Comparison of ENCODE assay signal across 9 cellular contexts in the genomic region with DNA sequence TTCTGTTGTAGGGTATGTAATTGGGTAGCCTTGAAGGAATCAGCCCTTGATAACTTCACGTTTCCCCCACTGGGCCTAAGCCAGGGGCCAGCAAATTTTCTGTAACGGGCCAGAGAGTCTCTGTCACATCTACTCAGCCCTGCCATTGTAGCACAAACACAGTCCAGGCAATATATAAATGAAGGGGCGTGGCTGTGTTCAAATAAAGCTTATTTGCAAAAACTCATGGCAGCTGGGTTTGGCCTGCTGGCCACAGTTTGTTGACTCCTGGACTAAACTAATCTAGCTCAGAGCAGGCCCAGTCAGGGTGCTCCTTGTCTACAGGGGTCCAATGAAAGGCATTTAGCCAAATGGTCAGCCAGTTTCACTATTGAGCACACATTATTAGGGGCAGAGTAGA.
DNase-seq lines count a peak whose midpoint lies in the region; ATAC-seq and TF ChIP-seq lines count a peak whose summit lies in the region.
"Had no signal": no experiment of that assay in that cellular context is flagged by ENCODE, and none has a peak within 500 bp of the region (broad histone marks: within the 10 kb centered on the region; RNA-seq: fewer than 3 reads in every experiment).

No MANE protein-coding gene starts in this region.

- H3K36me3 Mint-ChIP-seq in CD4-positive, CD25-positive, alpha-beta regulatory T cell = no peaks in the 10 kb centered on the region
- peaks cover 20% of the 10 kb centered on the region for H3K36me3 Mint-ChIP-seq in activated CD4-positive, alpha-beta memory T cell treated with anti-CD3 and anti-CD28 coated beads, Interleukin-2, amount 10 ng/mL, durations not matched to agents 7 days and 5 days (ENCODE audit: low read depth)
- H3K36me3 Mint-ChIP-seq in naive thymus-derived CD8-positive, alpha-beta T cell = no peaks in the 10 kb centered on the region

- peak overlapping the region; percentile 86 for H3K4me2 ChIP-seq in DOHH2 (ENCODE audit: low read length)

- TF ChIP-seq CTCF in DOHH2 (IDR thresholded peaks at IDR 0.05; ENCODE audit: low read depth, low read length, poor library complexity, severe bottlenecking) = no peak

- no peak overlapping the region for H3K4me3 ChIP-seq in CD4-positive, CD25-positive, alpha-beta regulatory T cell (ENCODE audit: low read depth, low read length)
- H3K4me3 ChIP-seq in DOHH2 (ENCODE audit: low read length) = peak overlapping the region; percentile 45

- H3K9me3 ChIP-seq in CD4-positive, CD25-positive, alpha-beta regulatory T cell (ENCODE audit: control insufficient read depth in 2 of 2, low read length in 2 of 2) = no peaks in the 10 kb centered on the region
- H3K9me3 ChIP-seq in DOHH2 (ENCODE audit: control insufficient read depth, insufficient read depth, low read length) = no peaks in the 10 kb centered on the region

- H3K27ac ChIP-seq in CD4-positive, CD25-positive, alpha-beta regulatory T cell (ENCODE audit: insufficient read depth, low read length, poor library complexity, severe bottlenecking) = peak overlapping the region; percentile 85
- H3K27ac ChIP-seq in DOHH2 (ENCODE audit: low read depth, low read length) = peak overlapping the region; percentile 93
- H3K27ac ChIP-seq: RWPE1 had no signal

- CTCF ChIA-PET in activated CD4-positive, alpha-beta memory T cell treated with anti-CD3 and anti-CD28 coated beads, Interleukin-2, amount 10 ng/mL, durations not matched to agents 7 days and 5 days (lab: Charles Lee) = interaction anchor here (1.0 to 2.3 kb wide), 3 partner anchors 68 to 360 kb away, joined by 3 to 12 read pairs (median 3); no protein-coding TSS in a partner anchor

- POLR2A ChIA-PET in activated CD4-positive, alpha-beta memory T cell treated with anti-CD3 and anti-CD28 coated beads, Interleukin-2, amount 10 ng/mL, durations not matched to agents 7 days and 5 days (lab: Charles Lee) = interaction anchor here (0.8 to 1.0 kb wide), 2 partner anchors 10 to 51 kb away, joined by 3 read pairs; no protein-coding TSS in a partner anchor
- POLR2A ChIA-PET in naive thymus-derived CD8-positive, alpha-beta T cell (lab: Charles Lee) = interaction anchor here (1.0 to 1.1 kb wide), 2 partner anchors 11 to 68 kb away, joined by 3 to 5 read pairs; no protein-coding TSS in a partner anchor

- H3K79me2 ChIP-seq in DOHH2 (ENCODE audit: control insufficient read depth, low read length) = no peaks in the 10 kb centered on the region

- H3F3A ChIP-seq in DOHH2 (ENCODE audit: control insufficient read depth, insufficient read depth) = peaks cover 19% of the 10 kb centered on the region

- peaks cover 34 to 97% (median 70%) of the 10 kb centered on the region in 4 donors for H3K4me1 Mint-ChIP-seq in CD4-positive, CD25-positive, alpha-beta regulatory T cell
- peaks cover 93% of the 10 kb centered on the region for H3K4me1 Mint-ChIP-seq in activated CD4-positive, alpha-beta memory T cell treated with anti-CD3 and anti-CD28 coated beads, Interleukin-2, amount 10 ng/mL, durations not matched to agents 7 days and 5 days
- H3K4me1 Mint-ChIP-seq in naive thymus-derived CD8-positive, alpha-beta T cell = peaks cover 52 to 100% (median 97%) of the 10 kb centered on the region in 4 donors

- H3K36me3 ChIP-seq in CD4-positive, CD25-positive, alpha-beta regulatory T cell (ENCODE audit: control insufficient read depth, insufficient read depth, low read length) = no peaks in the 10 kb centered on the region
- peaks cover 33% of the 10 kb centered on the region for H3K36me3 ChIP-seq in DOHH2 (ENCODE audit: control insufficient read depth, low read length)

- H3K9me3 Mint-ChIP-seq in CD4-positive, CD25-positive, alpha-beta regulatory T cell = no peaks in the 10 kb centered on the region
- H3K9me3 Mint-ChIP-seq in activated CD4-positive, alpha-beta memory T cell treated with anti-CD3 and anti-CD28 coated beads, Interleukin-2, amount 10 ng/mL, durations not matched to agents 7 days and 5 days = no peaks in the 10 kb centered on the region
- peaks cover 0 to 10% (median 0%) of the 10 kb centered on the region in 9 donors for H3K9me3 Mint-ChIP-seq in naive thymus-derived CD8-positive, alpha-beta T cell

- peaks cover 82% of the 10 kb centered on the region for H3K4me1 ChIP-seq in CD4-positive, CD25-positive, alpha-beta regulatory T cell (ENCODE audit: control insufficient read depth, insufficient read depth, low read length, poor library complexity, severe bottlenecking)
- peaks cover 87% of the 10 kb centered on the region for H3K4me1 ChIP-seq in DOHH2 (ENCODE audit: control insufficient read depth, low read length)

- H3K4me3 Mint-ChIP-seq in CD4-positive, CD25-positive, alpha-beta regulatory T cell = peak overlapping the region; percentile 75 to 83 (median 81)
- no peak overlapping the region for H3K4me3 Mint-ChIP-seq in activated CD4-positive, alpha-beta memory T cell treated with anti-CD3 and anti-CD28 coated beads, Interleukin-2, amount 10 ng/mL, durations not matched to agents 7 days and 5 days
- peak overlapping the region in 9 of 10 donors; percentile 74 to 88 (median 81) for H3K4me3 Mint-ChIP-seq in naive thymus-derived CD8-positive, alpha-beta T cell

- no peaks in the 10 kb centered on the region for H3K27me3 ChIP-seq in CD4-positive, CD25-positive, alpha-beta regulatory T cell (ENCODE audit: control insufficient read depth, insufficient read depth, low read length)
- no peaks in the 10 kb centered on the region for H3K27me3 ChIP-seq in DOHH2 (ENCODE audit: control insufficient read depth, low read length)

- no peak for ATAC-seq in CD4-positive, CD25-positive, alpha-beta regulatory T cell (ENCODE audit: low read depth in 2 of 2)
- no peak for ATAC-seq in naive thymus-derived CD8-positive, alpha-beta T cell
- ATAC-seq in HG03045 (IDR thresholded peaks at IDR 0.05; ENCODE audit: unreplicated experiment) = no peak

- H3K27ac Mint-ChIP-seq in CD4-positive, CD25-positive, alpha-beta regulatory T cell = peak overlapping the region; percentile 92 to 99 (median 94)
- peak overlapping the region; percentile 96 for H3K27ac Mint-ChIP-seq in activated CD4-positive, alpha-beta memory T cell treated with anti-CD3 and anti-CD28 coated beads, Interleukin-2, amount 10 ng/mL, durations not matched to agents 7 days and 5 days
- peak overlapping the region; percentile 93 to 100 (median 97) for H3K27ac Mint-ChIP-seq in naive thymus-derived CD8-positive, alpha-beta T cell

- no peaks in the 10 kb centered on the region for H4K20me1 ChIP-seq in DOHH2 (ENCODE audit: control insufficient read depth, insufficient read depth, low read depth, low read length)

- H3K27me3 Mint-ChIP-seq in CD4-positive, CD25-positive, alpha-beta regulatory T cell = no peaks in the 10 kb centered on the region
- H3K27me3 Mint-ChIP-seq in activated CD4-positive, alpha-beta memory T cell treated with anti-CD3 and anti-CD28 coated beads, Interleukin-2, amount 10 ng/mL, durations not matched to agents 7 days and 5 days = no peaks in the 10 kb centered on the region
- H3K27me3 Mint-ChIP-seq in naive thymus-derived CD8-positive, alpha-beta T cell = no peaks in the 10 kb centered on the region

- no peaks in the 10 kb centered on the region for H3K9me2 ChIP-seq in DOHH2 (replicated peaks; ENCODE audit: control insufficient read depth, low read length)

- no peak for DNase-seq in CD4-positive, CD25-positive, alpha-beta regulatory T cell
- no peak for DNase-seq in activated CD4-positive, alpha-beta memory T cell treated with anti-CD3 and anti-CD28 coated beads, Interleukin-2, amount 10 ng/mL, durations not matched to agents 7 days and 5 days
- no peak for DNase-seq in naive thymus-derived CD8-positive, alpha-beta T cell
- DNase-seq in stimulated activated CD4-positive, alpha-beta T cell treated with anti-CD3 and anti-CD28 coated beads, Interleukin-1b, Interleukin-23, amount 100 ng/mL, for 48 hours = no peak
- DNase-seq in HPDE6-E6E7 (ENCODE audit: extremely low spot score) = no peak
- DNase-seq in effector CD8-positive, alpha-beta T cell (lab: John Stamatoyannopoulos, UW) = no peak
